Comparison of ENCODE assay signal across 16 cellular contexts in genomic region chr3:175518459-175518858, GRCh38.
A peak's percentile ranks its signal among the peaks of the same experiment; 100 is the strongest.
DNase-seq lines count a peak whose midpoint lies in the region; ATAC-seq and TF ChIP-seq lines count a peak whose summit lies in the region.
"Had no signal": no experiment of that assay in that cellular context is flagged by ENCODE, and none has a peak within 500 bp of the region (broad histone marks: within the 10 kb centered on the region; RNA-seq: fewer than 3 reads in every experiment).

No MANE protein-coding gene starts in this region.

- no peak for TF ChIP-seq POLR2A in GM18505 (IDR thresholded peaks at IDR 0.05; ENCODE audit: borderline replicate concordance, extremely low read depth, insufficient read depth, insufficient read length)

- peak; percentile 98 for ATAC-seq in GM18505 (IDR thresholded peaks at IDR 0.05; ENCODE audit: unreplicated experiment)
- ATAC-seq in GM19467 (IDR thresholded peaks at IDR 0.05; ENCODE audit: unreplicated experiment), result peak; percentile 94
- ATAC-seq in HG02943 (IDR thresholded peaks at IDR 0.05; ENCODE audit: low read depth, unreplicated experiment), result peak; percentile 91
- peak; percentile 71 for ATAC-seq in HG03520 (IDR thresholded peaks at IDR 0.05; ENCODE audit: unreplicated experiment)
- ATAC-seq: activated naive CD4-positive, alpha-beta T cell treated with anti-CD3 and anti-CD28 coated beads, Interleukin-2, amount 50 U/mL, for 72 hours; HepG2; psoas muscle had no signal

- DNase-seq in NCI-H2081 (lab: John Stamatoyannopoulos, UW) (no peak), ureter (ENCODE audit: low spot score) (no peak), Kasumi-1 (lab: John Stamatoyannopoulos, UW) (no peak), NCI-H1930 (lab: John Stamatoyannopoulos, UW) (no peak)
- DNase-seq: COR-L47; effector CD8-positive, alpha-beta T cell; left ventricle myocardium inferior; NCI-H446; psoas muscle; stimulated activated CD4-positive, alpha-beta T cell treated with anti-CD3 and anti-CD28 coated beads, Interleukin-15, amount 100 ng/mL, for 24 hours had no signal
